Comparison of ENCODE assay signal across 14 cellular contexts in the genomic region with DNA sequence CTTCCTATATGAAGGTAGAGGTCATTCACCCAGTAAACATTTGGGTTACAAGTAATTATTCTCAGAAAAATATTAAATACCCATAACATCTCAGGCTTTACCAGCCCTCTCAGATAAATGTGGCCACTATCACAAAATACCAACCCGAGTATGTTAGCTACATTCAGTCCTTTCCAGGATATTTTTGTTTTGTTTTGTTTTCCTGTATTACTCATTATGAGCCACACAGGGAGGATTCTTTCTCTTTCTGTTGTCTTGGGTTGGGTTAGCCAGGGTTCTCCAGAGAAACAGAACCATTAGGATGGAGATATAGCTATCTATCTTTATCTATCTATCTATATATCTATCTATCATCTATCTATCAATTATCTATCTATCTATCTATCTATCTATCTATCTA.
DNase-seq lines count a peak whose midpoint lies in the region; ATAC-seq and TF ChIP-seq lines count a peak whose summit lies in the region.
"Had no signal": no experiment of that assay in that cellular context is flagged by ENCODE, and none has a peak within 500 bp of the region (broad histone marks: within the 10 kb centered on the region; RNA-seq: fewer than 3 reads in every experiment).

No MANE protein-coding gene starts in this region.

- H3K4me1 ChIP-seq in IMR-90 (ENCODE audit: control insufficient read depth, insufficient read depth, low read length) (no peaks in the 10 kb centered on the region; the same call in 1 of the 2 replicates), PC-3 (ENCODE audit: insufficient read depth, low read length) (no peaks in the 10 kb centered on the region; the same call in 1 of the 2 replicates)
- H3K4me1 ChIP-seq: HAP-1 had no signal

- ATAC-seq in IMR-90 (ENCODE audit: low read depth), result peak; percentile 88
- ATAC-seq in PC-3, result no peak
- ATAC-seq in GM19467 (IDR thresholded peaks at IDR 0.05; ENCODE audit: unreplicated experiment), result no peak
- ATAC-seq: CD8-positive, alpha-beta T cell had no signal

- dilution Hi-C loops in IMR-90 (cut with HindIII; ENCODE audit: low sequenced_read_pairs, unreplicated experiment), result no loop called here

- peak; percentile 14 for DNase-seq in IMR-90
- peak; percentile 14 for DNase-seq in PC-3
- DNase-seq in brain microvascular endothelial cell, result peak; percentile 1
- DNase-seq in activated T-cell treated with anti-CD3 and anti-CD28 coated beads, Interleukin-2, amount 50 U/mL, for 1 hour, result no peak
- DNase-seq in glutamatergic neuron, result no peak
- DNase-seq: Calu3; CD8-positive, alpha-beta T cell; DMS79 treated with DMSO at 0.1 percent for 48 hours; GF-D8; GM23248 had no signal

- H3K23ac ChIP-seq in IMR-90 (ENCODE audit: low read depth, low read length), result no peak overlapping the region

- no peak overlapping the region for H3K18ac ChIP-seq in IMR-90 (ENCODE audit: low read depth, low read length)

- H4K20me1 ChIP-seq in IMR-90 (ENCODE audit: insufficient read depth, low read length) (no peaks in the 10 kb centered on the region), PC-3 (ENCODE audit: low read length) (no peaks in the 10 kb centered on the region)
- H4K20me1 ChIP-seq: BLaER1 treated with 17β-estradiol and CSF1 and Interleukin-3, amounts not matched to agents 10 nM and 100 nM had no signal

- H3K36me3 Mint-ChIP-seq in glutamatergic neuron (ENCODE audit: unreplicated experiment), result no peaks in the 10 kb centered on the region
- H3K36me3 Mint-ChIP-seq: CD8-positive, alpha-beta T cell had no signal

- H2BK120ac ChIP-seq in IMR-90 (ENCODE audit: low read depth, low read length), result peak overlapping the region; percentile 8; the same call in 1 of the 2 replicates

- H3K27me3 ChIP-seq in IMR-90 (ENCODE audit: control insufficient read depth, insufficient read depth, low read length), result no peaks in the 10 kb centered on the region
- peaks cover 7% of the 10 kb centered on the region; the same call in 1 of the 2 replicates for H3K27me3 ChIP-seq in PC-3 (ENCODE audit: low read length)
- no peaks in the 10 kb centered on the region for H3K27me3 ChIP-seq in brain microvascular endothelial cell (replicated peaks)
- H3K27me3 ChIP-seq: BLaER1 treated with 17β-estradiol and CSF1 and Interleukin-3, amounts not matched to agents 10 nM and 100 nM had no signal

- H3K4me3 ChIP-seq in IMR-90 (ENCODE audit: insufficient read depth, low read depth, low read length) (no peak overlapping the region), PC-3 (ENCODE audit: low read length) (no peak overlapping the region), brain microvascular endothelial cell (ENCODE audit: low read depth, low read length) (no peak overlapping the region)
- H3K4me3 ChIP-seq: BLaER1 treated with 17β-estradiol and CSF1 and Interleukin-3, amounts not matched to agents 10 nM and 100 nM; GM23248; HAP-1 had no signal

- 0 out of 4 replicates have a peak overlapping the region, but pooled peaks of 1 of the 2 experiments have one; percentile 76 for H4K8ac ChIP-seq in IMR-90 (ENCODE audit: low read depth in 2 of 2, low read length in 2 of 2)

- no peaks in the 10 kb centered on the region for H3K9me1 ChIP-seq in IMR-90 (ENCODE audit: insufficient read depth, low read length)

- no peak overlapping the region for H3K27ac Mint-ChIP-seq in glutamatergic neuron (ENCODE audit: unreplicated experiment)
- H3K27ac Mint-ChIP-seq: B cell; CD8-positive, alpha-beta T cell had no signal

- no peak overlapping the region for H2AFZ ChIP-seq in IMR-90 (replicated peaks; ENCODE audit: low read length, poor library complexity)
- H2AFZ ChIP-seq in PC-3 (ENCODE audit: low read length), result no peak overlapping the region
- H2AFZ ChIP-seq: GM23248 had no signal

- CTCF ChIA-PET in IMR-90 (lab: Yijun Ruan, JAX) (interaction anchor here (0.7 kb wide), 1 partner anchor 829 kb away, joined by 3 read pairs; no protein-coding TSS in a partner anchor), PC-3 (lab: Charles Lee) (no interaction called here)

- H3K36me3 ChIP-seq in IMR-90 (ENCODE audit: control insufficient read depth, insufficient read depth, low read length), result no peaks in the 10 kb centered on the region
- H3K36me3 ChIP-seq in PC-3 (ENCODE audit: low read depth, low read length), result no peaks in the 10 kb centered on the region
- no peaks in the 10 kb centered on the region for H3K36me3 ChIP-seq in brain microvascular endothelial cell (replicated peaks)
- H3K36me3 ChIP-seq: BLaER1 treated with 17β-estradiol and CSF1 and Interleukin-3, amounts not matched to agents 10 nM and 100 nM; HAP-1 had no signal

- no peak overlapping the region for H3K9ac ChIP-seq in IMR-90 (ENCODE audit: low read depth, low read length)
- H3K9ac ChIP-seq in PC-3 (ENCODE audit: low read length), result no peak overlapping the region
- H3K9ac ChIP-seq: BLaER1 treated with 17β-estradiol and CSF1 and Interleukin-3, amounts not matched to agents 10 nM and 100 nM; GM23248 had no signal

- no peaks in the 10 kb centered on the region for H3F3A ChIP-seq in PC-3 (ENCODE audit: low read length, unreplicated experiment)

- H3K27me3 Mint-ChIP-seq in glutamatergic neuron (ENCODE audit: unreplicated experiment), result no peaks in the 10 kb centered on the region
- H3K27me3 Mint-ChIP-seq: B cell had no signal

- BruUV-seq in IMR-90 (replicated peaks; lab: Mats Ljungman, UMichigan), result no TSS peak
- no TSS peak for BruUV-seq in PC-3 (replicated peaks; lab: Mats Ljungman, UMichigan)

- no peak for TF ChIP-seq POLR2A in IMR-90 (IDR thresholded peaks at IDR 0.05; ENCODE audit: low read depth, low read length)

- no peak for TF ChIP-seq RAD21 in IMR-90 (IDR thresholded peaks at IDR 0.05; ENCODE audit: low read length)

- H3K9me3 Mint-ChIP-seq in glutamatergic neuron (ENCODE audit: unreplicated experiment), result no peaks in the 10 kb centered on the region

- POLR2A ChIA-PET in IMR-90 (lab: Charles Lee; ENCODE audit: unreplicated experiment), result no interaction called here
- POLR2A ChIA-PET in PC-3 (lab: Charles Lee; ENCODE audit: unreplicated experiment), result no interaction called here

- no peaks in the 10 kb centered on the region for H3K79me1 ChIP-seq in IMR-90 (ENCODE audit: low read depth in 1 of 2, low read length in 2 of 2)

- H3K4me2 ChIP-seq in IMR-90 (ENCODE audit: low read depth, low read length), result no peak overlapping the region
- no peak overlapping the region for H3K4me2 ChIP-seq in PC-3 (ENCODE audit: low read length)
- H3K4me2 ChIP-seq: BLaER1 treated with 17β-estradiol and CSF1 and Interleukin-3, amounts not matched to agents 10 nM and 100 nM had no signal

- TF ChIP-seq CTCF in IMR-90 (conservative IDR thresholded peaks at IDR 0.05; ENCODE audit: low read depth, low read length), result no peak
- no peak for TF ChIP-seq CTCF in PC-3 (conservative IDR thresholded peaks at IDR 0.05; ENCODE audit: low read depth, low read length)
- TF ChIP-seq CTCF in brain microvascular endothelial cell (IDR thresholded peaks at IDR 0.05; ENCODE audit: low read depth, low read length, missing control alignments), result no peak
- TF ChIP-seq CTCF in glutamatergic neuron (IDR thresholded peaks at IDR 0.05; ENCODE audit: partially characterized antibody, unreplicated experiment), result no peak

- no peak overlapping the region for H3K27ac ChIP-seq in IMR-90 (ENCODE audit: insufficient read depth, low read length)
- no peak overlapping the region for H3K27ac ChIP-seq in PC-3 (ENCODE audit: low read length)
- H3K27ac ChIP-seq in brain microvascular endothelial cell, result no peak overlapping the region
- H3K27ac ChIP-seq: BLaER1 treated with 17β-estradiol and CSF1 and Interleukin-3, amounts not matched to agents 10 nM and 100 nM; GM23248 had no signal

- no peak overlapping the region for H2AK9ac ChIP-seq in IMR-90 (replicated peaks; ENCODE audit: low read depth, low read length, poor library complexity)

- H3K4me1 Mint-ChIP-seq in glutamatergic neuron (ENCODE audit: low read depth, unreplicated experiment), result peaks cover 4% of the 10 kb centered on the region
- H3K4me1 Mint-ChIP-seq: B cell had no signal

- no peak overlapping the region; the same call in 1 of the 2 replicates for H3K4ac ChIP-seq in IMR-90 (ENCODE audit: low read depth, low read length)

- H4K91ac ChIP-seq in IMR-90 (ENCODE audit: insufficient read depth, low read depth, low read length), result no peak overlapping the region

- peak overlapping the region; percentile 9 for H2BK5ac ChIP-seq in IMR-90 (ENCODE audit: low read depth, low read length, poor library complexity, severe bottlenecking)

- intact Hi-C loops in IMR-90 (cut with micrococcal nuclease) (loop anchor here (10.0 kb wide), 1 partner anchor 552 kb away; no protein-coding TSS in a partner anchor), PC-3 (cut with micrococcal nuclease) (no loop called here)

- no peak overlapping the region for H3K14ac ChIP-seq in IMR-90 (replicated peaks; ENCODE audit: low read depth, low read length)

- H4K5ac ChIP-seq in IMR-90 (ENCODE audit: low read depth, low read length), result no peak overlapping the region

- no peak overlapping the region for H2AK5ac ChIP-seq in IMR-90 (ENCODE audit: low read depth, low read length)

- H3K9me2 ChIP-seq in PC-3 (replicated peaks; ENCODE audit: low read length), result no peaks in the 10 kb centered on the region

- no peak overlapping the region; the same call in 2 of the 3 replicates for H2BK15ac ChIP-seq in IMR-90 (ENCODE audit: low read depth, low read length)

- H3K4me3 Mint-ChIP-seq in glutamatergic neuron (ENCODE audit: unreplicated experiment), result no peak overlapping the region
- H3K4me3 Mint-ChIP-seq: B cell; CD8-positive, alpha-beta T cell had no signal

- H3K79me2 ChIP-seq in PC-3 (ENCODE audit: low read length), result no peaks in the 10 kb centered on the region

- WGBS in IMR-90 (ENCODE audit: extremely low coverage in 2 of 2, insufficient read length in 1 of 2), 2 experiments, result no CpG with 5 or more reads among the region's 1 CpG

- H3K56ac ChIP-seq in IMR-90 (ENCODE audit: extremely low read depth, insufficient read depth, low read length), result no peak overlapping the region

- H3K9me3 ChIP-seq in IMR-90 (ENCODE audit: control insufficient read depth, insufficient read depth, low read length) (no peaks in the 10 kb centered on the region), PC-3 (ENCODE audit: low read length) (no peaks in the 10 kb centered on the region)
- H3K9me3 ChIP-seq: BLaER1 treated with 17β-estradiol and CSF1 and Interleukin-3, amounts not matched to agents 10 nM and 100 nM; HAP-1 had no signal

- in situ Hi-C loops in IMR-90 (cut with MboI; ENCODE audit: low sequenced_read_pairs) (no loop called here), brain microvascular endothelial cell (cut with HindIII; ENCODE audit: low pct_ligation_motif_present, low sequenced_read_pairs) (no loop called here)

- no peak overlapping the region for H2BK20ac ChIP-seq in IMR-90 (ENCODE audit: low read depth, low read length)

TF ChIP-seq in IMR-90, 13 proteins besides CTCF, POLR2A, EP300 and RAD21 (continues in another document):
- TF ChIP-seq CEBPB (IDR thresholded peaks at IDR 0.05; ENCODE audit: low read depth, low read length), result no peak
- no peak for TF ChIP-seq MXI1 (IDR thresholded peaks at IDR 0.05; ENCODE audit: borderline replicate concordance, low read depth, low read length)
- no peak for TF ChIP-seq MAFK (IDR thresholded peaks at IDR 0.05; ENCODE audit: low read depth, low read length)

Comparison
In these comparisons a context has a peak if more than half of its experiments do, and no peak if none do; other contexts are left out.
1. DNase-seq: peak in IMR-90 (single experiment), PC-3 (single experiment) and brain microvascular endothelial cell (single experiment); none in activated T-cell treated with anti-CD3 and anti-CD28 coated beads, Interleukin-2, amount 50 U/mL, for 1 hour (single experiment) and glutamatergic neuron (single experiment).